In the genomic region with DNA sequence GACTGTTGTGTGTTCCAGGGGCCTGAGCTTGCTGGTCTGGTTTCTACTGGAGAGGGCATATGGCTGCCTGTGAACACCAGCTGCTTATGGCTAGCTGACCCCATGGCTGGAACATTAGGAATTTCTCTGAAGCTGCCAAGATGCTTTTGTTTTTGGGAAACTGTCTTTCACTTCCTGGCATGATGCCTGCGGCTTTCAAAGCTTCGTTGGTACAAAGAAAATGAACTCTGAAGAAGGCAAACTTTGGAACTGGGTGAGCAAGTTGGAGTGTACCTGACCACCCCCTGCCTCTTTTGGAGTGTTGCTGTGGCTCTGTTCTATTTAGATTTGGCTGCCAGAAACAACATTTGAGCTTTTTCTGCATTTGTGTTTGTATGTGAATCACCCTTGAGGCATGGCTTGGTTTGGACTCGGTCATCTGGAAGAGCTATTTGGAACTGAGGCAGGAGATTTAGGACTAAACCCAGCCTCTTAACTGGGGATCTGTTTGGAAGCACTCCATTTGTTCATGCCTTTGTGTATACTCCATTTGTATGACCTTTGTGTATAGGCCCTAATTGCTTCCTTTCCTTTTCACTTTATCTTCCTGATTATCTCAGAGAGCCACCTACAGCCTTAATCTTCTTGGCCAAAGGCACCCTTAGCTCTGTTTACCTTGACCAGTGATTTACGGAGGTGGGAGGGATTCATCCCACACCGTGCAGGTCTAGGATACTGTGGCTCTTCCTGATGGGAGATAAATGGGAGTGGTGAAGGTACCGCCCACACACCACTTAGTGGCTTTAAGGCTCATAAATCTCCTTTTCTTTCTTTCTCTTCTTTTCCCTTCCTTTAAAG, we compare ENCODE assay signal across 10 cellular contexts. TPM values are rescaled to one million over a fixed set of nuclear protein-coding genes. Genes with fewer than 3 reads are reported as not detected.
DNase-seq lines count a peak whose midpoint lies in the region; ATAC-seq and TF ChIP-seq lines count a peak whose summit lies in the region.
"Had no signal": no experiment of that assay in that cellular context is flagged by ENCODE, and none has a peak within 500 bp of the region (broad histone marks: within the 10 kb centered on the region; RNA-seq: fewer than 3 reads in every experiment).

No MANE protein-coding gene starts in this region.

- no TSS peak for BruUV-seq in mammary epithelial cell (replicated peaks; lab: Mats Ljungman, UMichigan)

- 17% methylated on average over 6 of the region's 6 CpGs for WGBS in mammary epithelial cell (ENCODE audit: low coverage, missing lambda C conversion rate)

- ATAC-seq in left cardiac atrium (peak; percentile 57 to 92), HG03457 (IDR thresholded peaks at IDR 0.05; ENCODE audit: unreplicated experiment) (no peak)

- H3K27ac ChIP-seq in mammary epithelial cell (ENCODE audit: insufficient read depth, low read depth, low read length), result no peak overlapping the region
- peak overlapping the region; percentile 52 for H3K27ac ChIP-seq in vagina

- no peaks in the 10 kb centered on the region for H3K27me3 ChIP-seq in mammary epithelial cell (ENCODE audit: insufficient read depth, low read length)
- H3K27me3 ChIP-seq in vagina, result no peaks in the 10 kb centered on the region

- H3K4me2 ChIP-seq in mammary epithelial cell (ENCODE audit: insufficient read depth, low read depth, low read length), result peak overlapping the region; percentile 4

- in situ Hi-C loops in mammary epithelial cell (cut with MboI; ENCODE audit: low sequenced_read_pairs in 2 of 2), result no loop called here

- H3K4me3 ChIP-seq in mammary epithelial cell (replicated peaks in 1 of 3; ENCODE audit: insufficient read depth in 1 of 3, low read depth in 2 of 3, low read length in 3 of 3) (no peak overlapping the region), vagina (no peak overlapping the region)

- no peak overlapping the region for H3K9ac ChIP-seq in mammary epithelial cell (ENCODE audit: insufficient read depth, low read length)

- no peaks in the 10 kb centered on the region for H4K20me1 ChIP-seq in mammary epithelial cell (ENCODE audit: insufficient read depth, low read length)

- CTCF ChIA-PET in mammary epithelial cell (lab: Charles Lee; ENCODE audit: low non-redundant PET), result interaction anchor here (0.6 kb wide), 1 partner anchor 19 kb away, joined by 3 read pairs; no protein-coding TSS in a partner anchor

- H3K4me1 ChIP-seq in mammary epithelial cell (ENCODE audit: insufficient read depth, low read length) (no peaks in the 10 kb centered on the region), vagina (peaks cover 23% of the 10 kb centered on the region)

- TF ChIP-seq CTCF in mammary epithelial cell (conservative IDR thresholded peaks at IDR 0.05 in 1 of 2, IDR thresholded peaks at IDR 0.05 in 1 of 2; ENCODE audit: extremely low read depth in 1 of 2, insufficient read depth in 1 of 2, low read depth in 1 of 2, low read length in 2 of 2) (no peak), vagina (IDR thresholded peaks at IDR 0.05) (no peak)

- intact Hi-C loops in left cardiac atrium (cut with DNase I) (no loop called here), cardiac septum (cut with DNase I) (no loop called here), mammary epithelial cell (cut with micrococcal nuclease) (no loop called here), vagina (cut with DNase I) (no loop called here)

- no peaks in the 10 kb centered on the region for H3K79me2 ChIP-seq in mammary epithelial cell (ENCODE audit: insufficient read depth, low read length)

- H3K36me3 ChIP-seq in mammary epithelial cell (ENCODE audit: insufficient read depth, low read length) (no peaks in the 10 kb centered on the region), vagina (no peaks in the 10 kb centered on the region)

- peak overlapping the region; percentile 38 for H2AFZ ChIP-seq in mammary epithelial cell (ENCODE audit: low read depth, low read length)

- DNase-seq in left cardiac atrium (peak; percentile 45), cardiac septum (ENCODE audit: low spot score) (no peak), mammary epithelial cell (no peak), midbrain (lab: John Stamatoyannopoulos, UW) (peak; percentile 48), vagina (ENCODE audit: extremely low spot score in 2 of 2) (no peak), NCI-H82 treated with DMSO at 0.1 percent for 48 hours (lab: John Stamatoyannopoulos, UW; ENCODE audit: unreplicated experiment) (no peak), NCI-H2107 (lab: John Stamatoyannopoulos, UW) (no peak)
- DNase-seq: hippocampal formation had no signal

- H3K9me3 ChIP-seq in mammary epithelial cell (replicated peaks; ENCODE audit: insufficient read depth, low read length) (no peaks in the 10 kb centered on the region), vagina (no peaks in the 10 kb centered on the region)

- TF ChIP-seq POLR2A in vagina (IDR thresholded peaks at IDR 0.05), result no peak

- dilution Hi-C loops in mammary epithelial cell (cut with HindIII; ENCODE audit: low sequenced_read_pairs), result no loop called here

RNA-seq across cellular contexts. Expression of gene CPHXL, which starts 7.2 kb away (rescaled TPM):
- total RNA-seq in left cardiac atrium (not detected), cardiac septum (not detected), mammary epithelial cell (not detected), vagina (not detected)
- not detected for polyA plus RNA-seq in mammary epithelial cell
- polyA minus RNA-seq in mammary epithelial cell, result not detected
- total RNA-seq: SK-MEL-5 had no signal

RNA-seq across cellular contexts. Expression of gene DUXB, which starts 32.3 kb away (rescaled TPM):
- total RNA-seq in left cardiac atrium (not detected), cardiac septum (not detected), mammary epithelial cell (not detected), vagina (not detected)
- not detected for polyA plus RNA-seq in mammary epithelial cell
- not detected for polyA minus RNA-seq in mammary epithelial cell
- total RNA-seq: SK-MEL-5 had no signal

RNA-seq across cellular contexts. Expression of gene CPHXL2, which starts 56.7 kb away (rescaled TPM):
- total RNA-seq in left cardiac atrium (not detected), cardiac septum (not detected), mammary epithelial cell (not detected), vagina (not detected)
- polyA plus RNA-seq in mammary epithelial cell, result not detected
- polyA minus RNA-seq in mammary epithelial cell, result not detected
- total RNA-seq: SK-MEL-5 had no signal

Comparison
In these comparisons a context has a peak if more than half of its experiments do, and no peak if none do; other contexts are left out.
1. DNase-seq: peak in left cardiac atrium (single experiment) and midbrain (single experiment); none in cardiac septum (single experiment), mammary epithelial cell (single experiment), vagina (0 of 2), NCI-H82 treated with DMSO at 0.1 percent for 48 hours (single experiment) and NCI-H2107 (single experiment).